25 cellular contexts compared by ENCODE assay signal in genomic region chr2:122081743-122082142, GRCh38.
DNase-seq lines count a peak whose midpoint lies in the region; ATAC-seq and TF ChIP-seq lines count a peak whose summit lies in the region.
"Had no signal": no experiment of that assay in that cellular context is flagged by ENCODE, and none has a peak within 500 bp of the region (broad histone marks: within the 10 kb centered on the region; RNA-seq: fewer than 3 reads in every experiment).

No MANE protein-coding gene starts in this region.

- no peak for TF ChIP-seq CTCF in lung (IDR thresholded peaks at IDR 0.05; ENCODE audit: control extremely low read depth, extremely low read depth)

- DNase-seq in DMS79 (lab: John Stamatoyannopoulos, UW): peak; percentile 7
- DNase-seq in DMS79 treated with DMSO at 0.1 percent for 48 hours (lab: John Stamatoyannopoulos, UW): no peak
- peak; percentile 3 to 64 for DNase-seq in NCI-H187 (lab: John Stamatoyannopoulos, UW)
- DNase-seq in NCI-H510A treated with DMSO at 0.1 percent for 48 hours (lab: John Stamatoyannopoulos, UW): peak; percentile 89
- DNase-seq in lung (ENCODE audit: low spot score): no peak
- DNase-seq in NAMALWA (ENCODE audit: low spot score): no peak
- DNase-seq in NCI-H1048 (lab: John Stamatoyannopoulos, UW): no peak
- DNase-seq: activated CD4-positive, alpha-beta T cell treated with anti-CD3 and anti-CD28 coated beads for 4 hours; activated CD8-positive, alpha-beta memory T cell treated with anti-CD3 and anti-CD28 coated beads, Interleukin-2, amount 10 ng/mL, durations not matched to agents 7 days and 5 days; activated naive CD8-positive, alpha-beta T cell treated with anti-CD3 and anti-CD28 coated beads for 36 hours; heart left ventricle; left cardiac atrium; mesendoderm; NCI-H1694; NK-92 treated with Interleukin-12 subunit alpha and Interleukin-12 subunit beta, amount 100 ng/mL, for 24 hours; stimulated activated CD4-positive, alpha-beta T cell treated with anti-CD3 and anti-CD28 coated beads, Interleukin-4, amount 100 ng/mL, for 4 hours; stimulated activated naive CD8-positive, alpha-beta T cell treated with anti-CD3 and anti-CD28 coated beads, Interleukin-15, amount 100 ng/mL, for 72 hours; T-helper 17 cell; transverse colon had no signal

- ATAC-seq in lung (ENCODE audit: insufficient read depth, low FRiP score) (peak; percentile 80), HG02840 (IDR thresholded peaks at IDR 0.05; ENCODE audit: low FRiP score, unreplicated experiment) (no peak)
- ATAC-seq: activated CD8-positive, alpha-beta memory T cell treated with anti-CD3 and anti-CD28 coated beads, Interleukin-2, amount 10 ng/mL, durations not matched to agents 7 days and 5 days; heart left ventricle; HepG2; left cardiac atrium; stimulated activated naive CD8-positive, alpha-beta T cell treated with anti-CD3 and anti-CD28 coated beads, Interleukin-15, amount 100 ng/mL, for 72 hours; T-helper 17 cell had no signal

- H3K36me3 ChIP-seq in lung (ENCODE audit: control insufficient read depth in 2 of 2, insufficient read depth in 2 of 2, low read length in 2 of 2): no peaks in the 10 kb centered on the region
- H3K36me3 ChIP-seq: heart left ventricle, right atrium auricular region, SJSA1, transverse colon had no signal

- 59 to 70% methylated on average over 3 of the region's 3 CpGs for WGBS in lung, 2 donors

- no peaks in the 10 kb centered on the region for H3K4me1 ChIP-seq in lung (ENCODE audit: control insufficient read depth in 2 of 2, insufficient read depth in 2 of 2, low read length in 2 of 2)
- H3K4me1 ChIP-seq: heart left ventricle, right atrium auricular region, SJSA1, transverse colon had no signal

- H3K9me3 ChIP-seq in lung (ENCODE audit: control insufficient read depth in 2 of 2, insufficient read depth in 1 of 2, low read length in 1 of 2): no peaks in the 10 kb centered on the region
- H3K9me3 ChIP-seq: heart left ventricle, right atrium auricular region, SJSA1, transverse colon had no signal

- H3K27ac ChIP-seq in lung (ENCODE audit: low read depth in 1 of 2, low read length in 1 of 2): no peak overlapping the region
- H3K27ac ChIP-seq: 22Rv1, heart left ventricle, HL-60, right atrium auricular region, SJSA1, transverse colon had no signal

- H3K4me3 ChIP-seq in lung: no peak overlapping the region
- H3K4me3 ChIP-seq: heart left ventricle, right atrium auricular region, SJSA1, transverse colon had no signal

- H3K27me3 ChIP-seq in lung (ENCODE audit: control insufficient read depth, insufficient read depth): no peaks in the 10 kb centered on the region
- H3K27me3 ChIP-seq: right atrium auricular region, SJSA1, transverse colon had no signal

Comparison
In these comparisons a context has a peak if more than half of its experiments do, and no peak if none do; other contexts are left out.
1. DNase-seq: peak in DMS79 (single experiment), NCI-H187 (2 of 2) and NCI-H510A treated with DMSO at 0.1 percent for 48 hours (single experiment); none in DMS79 treated with DMSO at 0.1 percent for 48 hours (single experiment), lung (single experiment), NAMALWA (single experiment) and NCI-H1048 (single experiment).